In the genomic region with DNA sequence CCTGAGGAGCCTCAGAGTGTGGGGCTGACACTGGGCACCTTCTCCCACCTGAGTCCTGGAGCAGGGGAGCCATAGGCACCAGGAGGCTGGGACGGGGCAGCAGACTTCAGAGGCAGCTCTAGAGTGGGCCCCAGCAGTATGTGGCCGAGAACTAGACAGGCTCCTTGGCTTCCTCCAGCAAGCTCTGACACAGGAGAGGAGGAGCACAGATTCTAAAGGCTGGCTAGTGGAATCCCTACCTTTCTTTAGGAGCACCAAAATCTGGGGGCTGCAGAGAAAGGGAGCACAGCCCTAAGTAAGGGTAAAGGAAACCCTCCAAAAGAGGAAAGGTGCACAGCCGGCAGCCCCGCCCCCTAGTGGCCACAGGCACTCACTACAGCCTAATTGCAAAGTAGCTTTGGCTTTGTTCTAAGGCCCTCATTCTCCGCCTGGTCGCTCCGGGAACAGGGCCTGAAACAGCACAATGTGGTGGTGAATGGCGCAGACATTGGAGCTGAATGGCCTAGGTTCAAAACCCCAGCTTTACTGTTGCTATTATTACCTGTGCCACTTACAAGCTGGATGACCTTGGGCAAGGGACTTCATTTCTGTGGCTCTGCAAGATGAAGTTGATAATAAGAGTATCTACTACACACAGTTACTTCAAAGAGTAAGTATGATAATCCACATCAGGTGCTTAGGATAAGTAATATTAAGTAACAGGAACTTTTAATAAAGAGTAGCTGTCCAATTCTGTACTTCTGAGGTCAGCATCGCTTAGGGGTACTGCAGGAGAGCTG, we compare ENCODE assay signal across 8 cellular contexts. TPM values are rescaled to one million over a fixed set of nuclear protein-coding genes. Genes with fewer than 3 reads are reported as not detected.
DNase-seq lines count a peak whose midpoint lies in the region; ATAC-seq and TF ChIP-seq lines count a peak whose summit lies in the region.

No MANE protein-coding gene starts in this region.

- no peak overlapping the region for H2BK5ac ChIP-seq in H9 (ENCODE audit: insufficient read length, low read length)

- no peaks in the 10 kb centered on the region for H4K20me1 ChIP-seq in H9 (ENCODE audit: control insufficient read depth, insufficient read depth, insufficient read length)

- peak; percentile 90 for TF ChIP-seq CTCF in AG10803 (conservative IDR thresholded peaks at IDR 0.05; ENCODE audit: low read length)
- TF ChIP-seq CTCF in H9 (conservative IDR thresholded peaks at IDR 0.05) = peak; percentile 97

- no peak overlapping the region for H3T11ph ChIP-seq in H9 (ENCODE audit: low read length)

- no peaks in the 10 kb centered on the region for H3K23me2 ChIP-seq in H9 (ENCODE audit: insufficient read length, low read depth, low read length, poor library complexity, severe bottlenecking)

- H3K27me3 Mint-ChIP-seq in H9 (ENCODE audit: low read depth) = no peaks in the 10 kb centered on the region

- no peaks in the 10 kb centered on the region; a peak in 1 of 5 replicates for H3K9me3 Mint-ChIP-seq in H9

- no peaks in the 10 kb centered on the region for H3K27me3 ChIP-seq in H9 (ENCODE audit: insufficient read depth, low read length)

- H3K79me2 ChIP-seq in H9 (ENCODE audit: insufficient read depth, low read length) = no peaks in the 10 kb centered on the region

- no peak overlapping the region for H2BK12ac ChIP-seq in H9 (ENCODE audit: insufficient read length, low read depth, low read length)

- no peak overlapping the region for H3K27ac ChIP-seq in H9 (ENCODE audit: insufficient read length, low read depth, low read length)

- no peak overlapping the region for H3K9ac ChIP-seq in H9 (ENCODE audit: extremely low read depth, insufficient read length, low read length)

- no peak overlapping the region for H3K4me3 Mint-ChIP-seq in H9

- no peak for ATAC-seq in HG03521 (IDR thresholded peaks at IDR 0.05; ENCODE audit: unreplicated experiment)

- H4K91ac ChIP-seq in H9 (ENCODE audit: insufficient read length, low read depth, low read length) = no peak overlapping the region

- H2BK15ac ChIP-seq in H9 (ENCODE audit: low read depth, low read length) = no peak overlapping the region

- H2BK20ac ChIP-seq in H9 (ENCODE audit: low read depth, low read length, poor library complexity, severe bottlenecking) = no peak overlapping the region

- no peak overlapping the region for H4K5ac ChIP-seq in H9 (ENCODE audit: insufficient read length, low read depth, low read length)

- H4K8ac ChIP-seq in H9 (replicated peaks; ENCODE audit: insufficient read length, low read depth, low read length) = no peak overlapping the region

- H3K79me1 ChIP-seq in H9 (ENCODE audit: insufficient read depth, low read depth, low read length, poor library complexity, severe bottlenecking) = no peaks in the 10 kb centered on the region

- H2AK5ac ChIP-seq in H9 (ENCODE audit: insufficient read length, low read length) = no peak overlapping the region

- no peak overlapping the region for H3K56ac ChIP-seq in H9 (ENCODE audit: insufficient read length, low read depth, low read length)

- no peak overlapping the region for H3K4me3 ChIP-seq in AG10803 (ENCODE audit: low read length)

- H3K14ac ChIP-seq in H9 (ENCODE audit: insufficient read depth, low read length) = no peak overlapping the region

- no CpG with 5 or more reads among the region's 9 CpGs for WGBS in H9 (ENCODE audit: extremely low coverage, insufficient read length, low lambda C conversion rate)

- no peak overlapping the region for H3K27ac Mint-ChIP-seq in H9

- H3K4me2 ChIP-seq in H9 (ENCODE audit: insufficient read depth, insufficient read length, low read length) = no peak overlapping the region

- no peak overlapping the region for H3K18ac ChIP-seq in H9 (ENCODE audit: insufficient read length, low read depth, low read length)

- no peak overlapping the region for H2AFZ ChIP-seq in H9 (ENCODE audit: low read length)

- peaks cover 0 to 2% (median 0%) of the 10 kb centered on the region in 3 experiments; a peak in 1 of 7 replicates for H3K36me3 Mint-ChIP-seq in H9 (ENCODE audit: insufficient read depth in 1 of 3, low read depth in 3 of 3)

- no peaks in the 10 kb centered on the region for H3K4me1 ChIP-seq in H9 (ENCODE audit: insufficient read depth, low read length)

- H3K23ac ChIP-seq in H9 (ENCODE audit: insufficient read length, low read depth, low read length) = no peak overlapping the region

- no peaks in the 10 kb centered on the region for H3K9me3 ChIP-seq in H9 (ENCODE audit: control insufficient read depth, low read depth, low read length)

- peaks cover 10 to 11% of the 10 kb centered on the region in 2 experiments for H3K4me1 Mint-ChIP-seq in H9

- DNase-seq in AG10803 (ENCODE audit: low read depth) (peak; percentile 34), H9 (peak; percentile 84), NOMO-1 treated with DMSO at 0.1 percent for 48 hours (lab: John Stamatoyannopoulos, UW; ENCODE audit: unreplicated experiment) (peak; percentile 53), epidermal melanocyte (ENCODE audit: insufficient read length, low spot score) (peak; percentile 50), middle frontal gyrus (ENCODE audit: extremely low spot score, low spot score) (peak; percentile 24)
- DNase-seq in activated CD8-positive, alpha-beta memory T cell treated with anti-CD3 and anti-CD28 coated beads for 48 hours (ENCODE audit: low read depth in 2 of 3, low spot score in 2 of 3) = peak; percentile 15 to 55 (median 52)
- DNase-seq in stimulated activated CD8-positive, alpha-beta memory T cell treated with anti-CD3 and anti-CD28 coated beads, Interleukin-4, amount 100 ng/mL, for 4 hours (ENCODE audit: low read depth in 2 of 2, low spot score in 1 of 2) = peak; percentile 50 to 60

- H2BK120ac ChIP-seq in H9 (ENCODE audit: low read depth, low read length, poor library complexity, severe bottlenecking) = no peak overlapping the region

- H3K4ac ChIP-seq in H9 (ENCODE audit: low read depth, low read length) = no peak overlapping the region

RNA-seq across cellular contexts. Expression of a gene that starts 8.8 kb away (rescaled TPM):
- total RNA-seq in H9 (2021) = not detected in 2 replicates

RNA-seq across cellular contexts. Expression of a gene that starts 20.1 kb away (rescaled TPM):
- total RNA-seq in H9 (2021) = not detected in 2 replicates

Comparison
In these comparisons a context has a peak if more than half of its experiments do, and no peak if none do; other contexts are left out.
1. DNase-seq: peak in every context shown above with its lines; median percentile 84 in H9; 55 in stimulated activated CD8-positive, alpha-beta memory T cell treated with anti-CD3 and anti-CD28 coated beads, Interleukin-4, amount 100 ng/mL, for 4 hours; 53 in NOMO-1 treated with DMSO at 0.1 percent for 48 hours; 52 in activated CD8-positive, alpha-beta memory T cell treated with anti-CD3 and anti-CD28 coated beads for 48 hours; 50 in epidermal melanocyte; 34 in AG10803; 24 in middle frontal gyrus.